Comparison of ENCODE assay signal across 8 cellular contexts in the genomic region with DNA sequence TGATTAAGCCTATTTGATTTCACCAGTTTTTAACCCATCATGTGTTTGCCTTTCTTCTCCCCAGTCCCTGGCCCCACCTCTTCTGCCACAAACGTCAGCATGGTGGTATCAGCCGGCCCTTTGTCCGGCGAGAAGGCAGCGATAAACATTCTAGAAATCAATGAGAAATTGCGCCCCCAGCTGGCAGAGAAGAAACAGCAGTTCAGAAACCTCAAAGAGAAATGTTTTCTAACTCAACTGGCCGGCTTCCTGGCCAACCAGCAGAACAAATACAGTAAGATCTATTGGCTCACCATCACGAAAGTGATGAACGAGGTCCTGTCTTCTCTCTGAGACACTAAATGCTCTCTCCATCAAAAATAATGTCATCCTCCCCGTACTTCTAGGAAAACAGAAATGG.
A peak's percentile ranks its signal among the peaks of the same experiment; 100 is the strongest.
DNase-seq lines count a peak whose midpoint lies in the region; ATAC-seq and TF ChIP-seq lines count a peak whose summit lies in the region.
"Not testable (repeated sequence)": the region's sequence is repeated elsewhere in the genome, so short reads cannot be mapped to it uniquely, and the experiment has no call there.

No MANE protein-coding gene starts in this region.

- not testable (repeated sequence) for H3K4me1 ChIP-seq in Karpas-422 (ENCODE audit: low read length); osteoblast (ENCODE audit: insufficient read depth, low read length); suprapubic skin

- not testable (repeated sequence) for H3K4me3 Mint-ChIP-seq in activated CD8-positive, alpha-beta T cell treated with anti-CD3 and anti-CD28 coated beads, Interleukin-2, amount 10 ng/mL, durations not matched to agents 7 days and 5 days

- peak; percentile 29 for TF ChIP-seq CTCF in cardiac fibroblast (IDR thresholded peaks at IDR 0.05; ENCODE audit: low read depth, low read length)
- peak; percentile 26 for TF ChIP-seq CTCF in osteoblast (IDR thresholded peaks at IDR 0.05; ENCODE audit: extremely low read depth, low read depth, low read length)
- TF ChIP-seq CTCF in suprapubic skin (IDR thresholded peaks at IDR 0.05), result peak; percentile 23 to 54

- not testable (repeated sequence) for H2AFZ ChIP-seq in Karpas-422 (ENCODE audit: low read length); osteoblast (ENCODE audit: low read length)

- 12% methylated on average over 10 of the region's 10 CpGs for WGBS in suprapubic skin

- not testable (repeated sequence) for H3K27ac ChIP-seq in Karpas-422 (ENCODE audit: low read length); osteoblast (ENCODE audit: low read depth, low read length); suprapubic skin

- H4K20me1 ChIP-seq in Karpas-422 (ENCODE audit: insufficient read depth, low read depth, low read length); osteoblast (ENCODE audit: insufficient read depth, low read length): not testable (repeated sequence)

- not testable (repeated sequence) for H3K4me1 Mint-ChIP-seq in activated CD8-positive, alpha-beta T cell treated with anti-CD3 and anti-CD28 coated beads, Interleukin-2, amount 10 ng/mL, durations not matched to agents 7 days and 5 days (ENCODE audit: low read depth)

- not testable (repeated sequence) for ATAC-seq in activated CD8-positive, alpha-beta T cell treated with anti-CD3 and anti-CD28 coated beads, Interleukin-2, amount 10 ng/mL, durations not matched to agents 7 days and 5 days; left cardiac atrium

- not testable (repeated sequence) for H3K9me3 Mint-ChIP-seq in activated CD8-positive, alpha-beta T cell treated with anti-CD3 and anti-CD28 coated beads, Interleukin-2, amount 10 ng/mL, durations not matched to agents 7 days and 5 days (ENCODE audit: insufficient read depth)

- TF ChIP-seq POLR2A in suprapubic skin (IDR thresholded peaks at IDR 0.05), result not testable (repeated sequence)

- not testable (repeated sequence) for H3K36me3 Mint-ChIP-seq in activated CD8-positive, alpha-beta T cell treated with anti-CD3 and anti-CD28 coated beads, Interleukin-2, amount 10 ng/mL, durations not matched to agents 7 days and 5 days (ENCODE audit: low read depth)

- POLR2A ChIA-PET in activated CD8-positive, alpha-beta T cell treated with anti-CD3 and anti-CD28 coated beads, Interleukin-2, amount 10 ng/mL, durations not matched to agents 7 days and 5 days (lab: Charles Lee), result not testable (repeated sequence)

- CTCF ChIA-PET in activated CD8-positive, alpha-beta T cell treated with anti-CD3 and anti-CD28 coated beads, Interleukin-2, amount 10 ng/mL, durations not matched to agents 7 days and 5 days (lab: Charles Lee), result not testable (repeated sequence)

- not testable (repeated sequence) for TF ChIP-seq EP300 in suprapubic skin (IDR thresholded peaks at IDR 0.05)

- not testable (repeated sequence) for H3K9me2 ChIP-seq in Karpas-422 (replicated peaks; ENCODE audit: insufficient read depth, low read length)

- peak overlapping the region; percentile 39 for H3K27ac Mint-ChIP-seq in activated CD8-positive, alpha-beta T cell treated with anti-CD3 and anti-CD28 coated beads, Interleukin-2, amount 10 ng/mL, durations not matched to agents 7 days and 5 days

- H3K36me3 ChIP-seq in Karpas-422 (ENCODE audit: insufficient read depth, low read length); osteoblast (ENCODE audit: insufficient read depth, low read length); suprapubic skin: not testable (repeated sequence)

- H3K27me3 Mint-ChIP-seq in activated CD8-positive, alpha-beta T cell treated with anti-CD3 and anti-CD28 coated beads, Interleukin-2, amount 10 ng/mL, durations not matched to agents 7 days and 5 days (ENCODE audit: low read depth), result not testable (repeated sequence)

- H3K4me2 ChIP-seq in Karpas-422 (ENCODE audit: low read depth, low read length, poor library complexity, severe bottlenecking); osteoblast (ENCODE audit: insufficient read depth, low read length): not testable (repeated sequence)

- intact Hi-C loops in left cardiac atrium (cut with DNase I), result not testable (repeated sequence)

- H3K9ac ChIP-seq in Karpas-422 (ENCODE audit: low read length), result not testable (repeated sequence)

- H3K4me3 ChIP-seq in Karpas-422 (ENCODE audit: low read length); cardiac fibroblast (replicated peaks in 1 of 2; ENCODE audit: low read depth in 2 of 2, low read length in 2 of 2); osteoblast (ENCODE audit: insufficient read depth, low read length); suprapubic skin: not testable (repeated sequence)

- H3K79me2 ChIP-seq in Karpas-422 (ENCODE audit: low read length); osteoblast (ENCODE audit: insufficient read depth, low read length): not testable (repeated sequence)

- not testable (repeated sequence) for H3K27me3 ChIP-seq in Karpas-422 (ENCODE audit: low read length); osteoblast (ENCODE audit: insufficient read depth, low read length); suprapubic skin

- H3K9me3 ChIP-seq in Karpas-422 (ENCODE audit: low read length); osteoblast (ENCODE audit: low read depth, low read length); suprapubic skin: not testable (repeated sequence)

- DNase-seq in DMS 273 (lab: John Stamatoyannopoulos, UW; ENCODE audit: unreplicated experiment) (peak; percentile 58), Karpas-422 (peak; percentile 14), RPMI8226 (peak; percentile 16), cardiac fibroblast (ENCODE audit: low read depth in 2 of 2) (peak; percentile 42 to 60), left cardiac atrium (peak; percentile 46)
- peak; percentile 58 for DNase-seq in activated CD8-positive, alpha-beta T cell treated with anti-CD3 and anti-CD28 coated beads, Interleukin-2, amount 10 ng/mL, durations not matched to agents 7 days and 5 days
- DNase-seq in osteoblast (ENCODE audit: insufficient read length, low spot score, missing footprints); suprapubic skin (ENCODE audit: low spot score in 2 of 2): not testable (repeated sequence)
